20 cellular contexts compared by ENCODE assay signal in the genomic region with DNA sequence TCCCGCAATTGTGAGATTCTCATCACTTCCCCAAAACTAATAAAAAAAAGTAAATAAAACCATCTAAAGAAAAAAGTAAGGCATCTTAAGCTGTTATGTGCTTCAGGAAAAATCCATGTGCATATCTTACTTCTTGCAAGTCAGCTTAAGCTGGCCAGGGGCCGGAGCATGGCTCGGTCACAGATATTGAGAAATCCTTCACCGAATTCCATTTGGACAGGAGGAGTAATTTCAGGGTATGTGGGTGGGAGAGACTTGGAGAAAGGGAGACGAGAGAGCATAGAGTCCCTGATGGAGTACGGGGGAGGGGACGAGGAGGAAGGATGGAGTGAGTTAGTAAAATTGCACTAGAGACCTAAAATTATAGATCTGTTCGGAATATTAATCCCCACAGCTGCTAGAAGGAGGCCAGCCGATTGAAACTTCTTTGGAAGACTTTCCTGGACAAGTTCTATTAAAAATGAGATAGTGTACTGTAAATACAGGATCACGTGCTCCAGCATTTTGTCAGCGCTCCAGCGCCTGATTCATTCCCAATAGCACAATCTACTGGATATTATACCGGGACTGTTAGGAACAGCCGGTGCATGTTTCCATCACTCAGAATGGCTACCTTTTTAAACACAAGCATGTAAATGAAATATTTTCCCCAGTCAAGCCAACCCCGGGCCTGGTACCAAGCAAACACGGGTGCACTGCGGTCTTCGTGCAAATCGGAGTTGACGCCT.
DNase-seq lines count a peak whose midpoint lies in the region; FAIRE-seq and TF ChIP-seq lines count a peak whose summit lies in the region.
"Had no signal": no experiment of that assay in that cellular context is flagged by ENCODE, and none has a peak within 500 bp of the region (broad histone marks: within the 10 kb centered on the region; RNA-seq: fewer than 3 reads in every experiment).

No MANE protein-coding gene starts in this region.

- H3K27ac ChIP-seq in esophagus muscularis mucosa (replicated peaks in 1 of 4) (no peak overlapping the region), right atrium auricular region (no peak overlapping the region), uterus (peak overlapping the region in 1 of 2 donors; percentile 37), PC-9 (no peak overlapping the region)
- H3K27ac ChIP-seq: prostate gland, suprapubic skin had no signal

- CTCF ChIA-PET in PC-9 (lab: Charles Lee): no interaction called here

- no peaks in the 10 kb centered on the region for H3F3A ChIP-seq in PC-9 (ENCODE audit: insufficient read depth, low read depth)

- POLR2A ChIA-PET in PC-9 (lab: Charles Lee; ENCODE audit: unreplicated experiment): no interaction called here

- H2AFZ ChIP-seq in PC-9: no peak overlapping the region

- H3K79me2 ChIP-seq in PC-9 (ENCODE audit: low read depth): no peaks in the 10 kb centered on the region

- H3K36me3 ChIP-seq in esophagus muscularis mucosa (no peaks in the 10 kb centered on the region), right atrium auricular region (no peaks in the 10 kb centered on the region), uterus (no peaks in the 10 kb centered on the region), PC-9 (ENCODE audit: low read depth) (no peaks in the 10 kb centered on the region)
- H3K36me3 ChIP-seq: prostate gland, suprapubic skin had no signal

- H3K4me1 ChIP-seq in esophagus muscularis mucosa (peaks cover 0 to 3% (median 0%) of the 10 kb centered on the region in 4 donors), right atrium auricular region (no peaks in the 10 kb centered on the region), uterus (no peaks in the 10 kb centered on the region), PC-9 (replicated peaks; ENCODE audit: insufficient read depth) (no peaks in the 10 kb centered on the region)
- H3K4me1 ChIP-seq: prostate gland, suprapubic skin had no signal

- no peak for FAIRE-seq in frontal cortex (lab: Jason Lieb, UNC)
- FAIRE-seq: astrocyte, GM12891 had no signal

- intact Hi-C loops in esophagus muscularis mucosa (cut with DNase I): no loop called here
- intact Hi-C loops in posterior vena cava (cut with DNase I): no loop called here
- intact Hi-C loops in uterus (cut with DNase I; ENCODE audit: low total_unique reads): no loop called here
- intact Hi-C loops in PC-9 (cut with micrococcal nuclease; ENCODE audit: unreplicated experiment): no loop called here

- TF ChIP-seq POLR2A in esophagus muscularis mucosa (IDR thresholded peaks at IDR 0.05; ENCODE audit: low read depth) (no peak), uterus (IDR thresholded peaks at IDR 0.05) (no peak)

- TF ChIP-seq EP300 in esophagus muscularis mucosa (IDR thresholded peaks at IDR 0.05): no peak

- TF ChIP-seq CTCF in esophagus muscularis mucosa (IDR thresholded peaks at IDR 0.05) (no peak), right atrium auricular region (IDR thresholded peaks at IDR 0.05) (no peak), uterus (IDR thresholded peaks at IDR 0.05) (no peak), PC-9 (conservative IDR thresholded peaks at IDR 0.05) (no peak)

- H4K20me1 ChIP-seq in PC-9 (ENCODE audit: insufficient read depth): no peaks in the 10 kb centered on the region

- no peak overlapping the region for H3K4me2 ChIP-seq in PC-9

- BruUV-seq in PC-9 (replicated peaks; lab: Mats Ljungman, UMichigan): no TSS peak

- H3K4me3 ChIP-seq in esophagus muscularis mucosa (peak overlapping the region in 1 of 4 donors; percentile 5), right atrium auricular region (no peak overlapping the region), uterus (no peak overlapping the region), PC-9 (no peak overlapping the region)
- H3K4me3 ChIP-seq: mucosa of descending colon, prostate gland, suprapubic skin had no signal

- WGBS in esophagus muscularis mucosa: 52% methylated on average over 20 of the region's 20 CpGs

- DNase-seq in esophagus muscularis mucosa (ENCODE audit: extremely low spot score) (peak; percentile 92), right atrium auricular region (ENCODE audit: low spot score) (peak; percentile 79), posterior vena cava (ENCODE audit: low spot score) (peak; percentile 91), uterus (peak; percentile 73 to 79), frontal cortex (ENCODE audit: low spot score in 2 of 2) (no peak), PC-9 (no peak), NCI-H1105 (lab: John Stamatoyannopoulos, UW) (no peak)
- DNase-seq: activated CD4-positive, alpha-beta T cell treated with anti-CD3 and anti-CD28 coated beads for 36 hours; activated naive CD4-positive, alpha-beta T cell treated with anti-CD3 and anti-CD28 coated beads, Interleukin-2, amount 10 ng/mL, durations not matched to agents 7 days and 5 days; activated T-cell treated with anti-CD3 and anti-CD28 coated beads, Interleukin-2, amount 50 U/mL, for 72 hours; Calu3; dermis blood vessel endothelial cell; immature natural killer cell; NCI-H1092; NCI-H2029 had no signal

- no peaks in the 10 kb centered on the region for H3K9me2 ChIP-seq in PC-9 (ENCODE audit: insufficient read depth)

- no peaks in the 10 kb centered on the region for H3K27me3 ChIP-seq in esophagus muscularis mucosa
- H3K27me3 ChIP-seq in right atrium auricular region: no peaks in the 10 kb centered on the region
- no peaks in the 10 kb centered on the region for H3K27me3 ChIP-seq in uterus
- H3K27me3 ChIP-seq in PC-9 (ENCODE audit: insufficient read depth, low read depth): peaks cover 78% of the 10 kb centered on the region
- H3K27me3 ChIP-seq: suprapubic skin had no signal

- H3K9me3 ChIP-seq in esophagus muscularis mucosa (no peaks in the 10 kb centered on the region), right atrium auricular region (no peaks in the 10 kb centered on the region), uterus (no peaks in the 10 kb centered on the region), PC-9 (ENCODE audit: insufficient read depth, low read depth) (no peaks in the 10 kb centered on the region)
- H3K9me3 ChIP-seq: mucosa of descending colon, prostate gland, suprapubic skin had no signal

Comparison
In these comparisons a context has a peak if more than half of its experiments do, and no peak if none do; other contexts are left out.
1. DNase-seq: peak in esophagus muscularis mucosa (single experiment), right atrium auricular region (single experiment), posterior vena cava (single experiment) and uterus (2 of 2); none in frontal cortex (0 of 2), PC-9 (0 of 2) and NCI-H1105 (single experiment).